ENCODE assay signal across 23 cellular contexts in the genomic region with DNA sequence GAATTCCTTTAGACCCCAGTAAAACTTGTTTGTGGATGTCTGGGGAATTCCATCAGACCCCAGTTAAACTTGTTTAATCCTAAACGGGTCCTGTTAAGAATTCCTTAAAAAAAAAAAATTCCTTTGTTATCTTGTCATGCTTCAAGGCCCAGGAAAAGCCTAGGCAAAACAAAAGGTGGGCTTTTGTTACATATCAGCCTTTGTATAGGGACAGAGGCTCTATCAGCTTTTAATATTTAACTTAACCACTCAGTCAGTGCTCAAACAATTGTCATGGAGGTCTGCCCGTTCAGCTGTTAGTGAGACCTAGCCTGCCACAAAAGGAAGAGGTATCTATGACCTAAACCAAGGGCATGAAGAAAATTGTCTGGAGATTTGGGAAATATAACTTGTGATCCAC. TPM values are rescaled to one million over a fixed set of nuclear protein-coding genes. Genes with fewer than 3 reads are reported as not detected.
DNase-seq lines count a peak whose midpoint lies in the region; ATAC-seq, FAIRE-seq and TF ChIP-seq lines count a peak whose summit lies in the region.
"Had no signal": no experiment of that assay in that cellular context is flagged by ENCODE, and none has a peak within 500 bp of the region (broad histone marks: within the 10 kb centered on the region; RNA-seq: fewer than 3 reads in every experiment).

No MANE protein-coding gene starts in this region.

- H3F3A ChIP-seq in GM23338 (replicated peaks; ENCODE audit: low read depth): no peaks in the 10 kb centered on the region

- H2BK12ac ChIP-seq in trophoblast cell (ENCODE audit: low read length): peak overlapping the region; percentile 11

- H3K23ac ChIP-seq in trophoblast cell (ENCODE audit: low read length): no peak overlapping the region

- no peak for DNase-seq in A549 (ENCODE audit: low read depth in 1 of 2, low spot score in 1 of 2)
- no peak for DNase-seq in GM23338 (ENCODE audit: low spot score)
- DNase-seq in endodermal cell: no peak
- DNase-seq in trophoblast cell: no peak
- no peak for DNase-seq in C1 segment of cervical spinal cord (lab: John Stamatoyannopoulos, UW)
- no peak for DNase-seq in GM20000 (ENCODE audit: low spot score)
- no peak for DNase-seq in NCI-H146 (lab: John Stamatoyannopoulos, UW)
- DNase-seq: CD4-positive, alpha-beta memory T cell; COR-L47; HCEC 1CT; NCI-H1048; NCI-H1417; NCI-H1694 treated with DMSO at 0.1 percent for 48 hours; NCI-H2081; NCI-H2171; NCI-H226; NCI-H510A; NCI-H69; SHP77 treated with DMSO at 0.1 percent for 48 hours had no signal

- peaks cover 7% of the 10 kb centered on the region; the same call in 2 of the 3 replicates for H3K4me1 Mint-ChIP-seq in GM23338
- peaks cover 17% of the 10 kb centered on the region for H3K4me1 Mint-ChIP-seq in endodermal cell
- H3K4me1 Mint-ChIP-seq: CD4-positive, alpha-beta memory T cell had no signal

- no peak overlapping the region for H3K18ac ChIP-seq in trophoblast cell (ENCODE audit: low read length)

- H3K4me3 ChIP-seq in A549 (no peak overlapping the region), GM23338 (no peak overlapping the region), endodermal cell (ENCODE audit: low read length) (peak overlapping the region; percentile 32), trophoblast cell (ENCODE audit: low read depth, low read length) (no peak overlapping the region)
- H3K4me3 ChIP-seq: BLaER1 treated with 17β-estradiol and CSF1 and Interleukin-3, amounts not matched to agents 10 nM and 100 nM had no signal

- CTCF ChIA-PET in A549 (lab: Yijun Ruan, JAX): no interaction called here

- H3K9me3 Mint-ChIP-seq in GM23338: no peaks in the 10 kb centered on the region
- no peaks in the 10 kb centered on the region for H3K9me3 Mint-ChIP-seq in endodermal cell

- H3K4ac ChIP-seq in trophoblast cell (ENCODE audit: low read depth, low read length): no peak overlapping the region

- no peak overlapping the region for H2BK120ac ChIP-seq in trophoblast cell (ENCODE audit: insufficient read depth, low read length, poor library complexity)

- WGBS in A549 (ENCODE audit: missing lambda C conversion rate): 10% methylated on average over 2 of the region's 2 CpGs
- 7 to 24% methylated on average over 2 of the region's 2 CpGs for WGBS in endodermal cell (ENCODE audit: insufficient coverage in 1 of 2, insufficient read length in 1 of 2), 2 experiments
- no CpG with 5 or more reads among the region's 2 CpGs for WGBS in trophoblast cell (ENCODE audit: extremely low coverage, insufficient coverage, insufficient read length)

- no peak for TF ChIP-seq POLR2A in A549 (IDR thresholded peaks at IDR 0.05; ENCODE audit: low read length)

- peak overlapping the region; percentile 51 for H4K91ac ChIP-seq in trophoblast cell (ENCODE audit: low read depth, low read length)

- H3K27me3 ChIP-seq in GM23338 (ENCODE audit: insufficient read depth) (no peaks in the 10 kb centered on the region), endodermal cell (ENCODE audit: control insufficient read depth, insufficient read depth, low read length, poor library complexity, severe bottlenecking) (no peaks in the 10 kb centered on the region), trophoblast cell (ENCODE audit: insufficient read depth, low read length) (no peaks in the 10 kb centered on the region)
- H3K27me3 ChIP-seq: BLaER1 treated with 17β-estradiol and CSF1 and Interleukin-3, amounts not matched to agents 10 nM and 100 nM had no signal

- POLR2A ChIA-PET in A549 (lab: Yijun Ruan, JAX): no interaction called here

- H4K20me1 ChIP-seq in GM23338 (replicated peaks; ENCODE audit: insufficient read depth): no peaks in the 10 kb centered on the region
- H4K20me1 ChIP-seq: BLaER1 treated with 17β-estradiol and CSF1 and Interleukin-3, amounts not matched to agents 10 nM and 100 nM had no signal

- H3K27ac ChIP-seq in A549 (peak overlapping the region in 1 of 2 experiments; percentile 63; a peak in 3 of 6 replicates), GM23338 (ENCODE audit: low read depth) (no peak overlapping the region), endodermal cell (ENCODE audit: low read depth, low read length) (no peak overlapping the region), trophoblast cell (ENCODE audit: low read depth, low read length) (peak overlapping the region; percentile 4)
- H3K27ac ChIP-seq: BLaER1 treated with 17β-estradiol and CSF1 and Interleukin-3, amounts not matched to agents 10 nM and 100 nM had no signal

- H3K9me2 ChIP-seq in GM23338 (ENCODE audit: insufficient read depth): peaks cover 3% of the 10 kb centered on the region

- no peak for TF ChIP-seq RAD21 in A549 (conservative IDR thresholded peaks at IDR 0.05 in 1 of 2, IDR thresholded peaks at IDR 0.05 in 1 of 2)

- H3K27ac Mint-ChIP-seq in GM23338 (no peak overlapping the region), endodermal cell (peak overlapping the region; percentile 89)
- H3K27ac Mint-ChIP-seq: CD4-positive, alpha-beta memory T cell had no signal

- H3K14ac ChIP-seq in trophoblast cell (ENCODE audit: low read length): no peak overlapping the region

- TF ChIP-seq EP300 in A549 (IDR thresholded peaks at IDR 0.05): no peak

- H3K9ac ChIP-seq in endodermal cell (ENCODE audit: extremely low read depth, low read length, poor library complexity, severe bottlenecking) (no peak overlapping the region), trophoblast cell (ENCODE audit: low read length) (no peak overlapping the region)
- H3K9ac ChIP-seq: BLaER1 treated with 17β-estradiol and CSF1 and Interleukin-3, amounts not matched to agents 10 nM and 100 nM had no signal

- H3K36me3 ChIP-seq in GM23338 (ENCODE audit: insufficient read depth): no peaks in the 10 kb centered on the region
- no peaks in the 10 kb centered on the region for H3K36me3 ChIP-seq in endodermal cell (ENCODE audit: control insufficient read depth, insufficient read depth, low read length)
- H3K36me3 ChIP-seq in trophoblast cell (ENCODE audit: control insufficient read depth in 1 of 2, insufficient read depth in 2 of 2, low read length in 2 of 2): no peaks in the 10 kb centered on the region
- H3K36me3 ChIP-seq: BLaER1 treated with 17β-estradiol and CSF1 and Interleukin-3, amounts not matched to agents 10 nM and 100 nM had no signal

- H2AFZ ChIP-seq in GM23338 (peak overlapping the region; percentile 70; the same call in 1 of the 2 replicates), trophoblast cell (ENCODE audit: insufficient read depth, low read length, poor library complexity) (no peak overlapping the region)

- H2AK5ac ChIP-seq in trophoblast cell (ENCODE audit: low read length): no peak overlapping the region

- H3K4me1 ChIP-seq in A549 (peaks cover 13% of the 10 kb centered on the region; the same call in 2 of the 3 replicates), GM23338 (ENCODE audit: insufficient read depth) (peaks cover 7% of the 10 kb centered on the region), endodermal cell (ENCODE audit: control insufficient read depth, insufficient read depth, low read length) (peaks cover 6% of the 10 kb centered on the region), trophoblast cell (ENCODE audit: control insufficient read depth in 1 of 2, insufficient read depth in 2 of 2, low read length in 2 of 2) (peaks cover 4 to 6% of the 10 kb centered on the region in 2 experiments)

- no peak overlapping the region for H3K4me2 ChIP-seq in A549
- H3K4me2 ChIP-seq in GM23338: no peak overlapping the region
- no peak overlapping the region for H3K4me2 ChIP-seq in trophoblast cell (ENCODE audit: low read length)
- H3K4me2 ChIP-seq: BLaER1 treated with 17β-estradiol and CSF1 and Interleukin-3, amounts not matched to agents 10 nM and 100 nM had no signal

- H3K79me1 ChIP-seq in trophoblast cell (ENCODE audit: low read length): peaks cover 2% of the 10 kb centered on the region

- no peak overlapping the region for H3K4me3 Mint-ChIP-seq in GM23338
- H3K4me3 Mint-ChIP-seq in endodermal cell: no peak overlapping the region
- H3K4me3 Mint-ChIP-seq: CD4-positive, alpha-beta memory T cell had no signal

- H3K79me2 ChIP-seq in GM23338 (replicated peaks; ENCODE audit: insufficient read depth): no peaks in the 10 kb centered on the region
- no peaks in the 10 kb centered on the region for H3K79me2 ChIP-seq in trophoblast cell (ENCODE audit: control insufficient read depth, insufficient read depth, low read length, poor library complexity)

- no peak for TF ChIP-seq CTCF in A549 (IDR thresholded peaks at IDR 0.05)
- no peak for TF ChIP-seq CTCF in GM23338 (conservative IDR thresholded peaks at IDR 0.05; ENCODE audit: low read depth in 2 of 2)
- no peak for TF ChIP-seq CTCF in endodermal cell (conservative IDR thresholded peaks at IDR 0.05)
- TF ChIP-seq CTCF in GM20000 (IDR thresholded peaks at IDR 0.05; ENCODE audit: extremely low read depth, missing control alignments): no peak

- H3K27me3 Mint-ChIP-seq in GM23338 (ENCODE audit: insufficient read depth, low read depth, poor library complexity) (no peaks in the 10 kb centered on the region), endodermal cell (ENCODE audit: insufficient read depth) (peaks cover 3% of the 10 kb centered on the region)

- ATAC-seq in A549 (peak in 1 of 2 experiments; percentile 70; a peak in 3 of 6 replicates), GM23338 (peak; percentile 28; the same call in 2 of the 3 replicates)
- ATAC-seq: Panc1 had no signal

- H3K36me3 Mint-ChIP-seq in GM23338 (ENCODE audit: low read depth): no peaks in the 10 kb centered on the region
- H3K36me3 Mint-ChIP-seq in endodermal cell (ENCODE audit: low read depth): no peaks in the 10 kb centered on the region
- H3K36me3 Mint-ChIP-seq: CD4-positive, alpha-beta memory T cell had no signal

- no peaks in the 10 kb centered on the region for H3K9me3 ChIP-seq in A549
- peaks cover 12% of the 10 kb centered on the region for H3K9me3 ChIP-seq in endodermal cell (ENCODE audit: control insufficient read depth, low read length)
- no peaks in the 10 kb centered on the region for H3K9me3 ChIP-seq in trophoblast cell (ENCODE audit: insufficient read depth, low read depth, low read length)
- H3K9me3 ChIP-seq: BLaER1 treated with 17β-estradiol and CSF1 and Interleukin-3, amounts not matched to agents 10 nM and 100 nM had no signal

- no peak overlapping the region for H2BK5ac ChIP-seq in trophoblast cell (ENCODE audit: low read depth, low read length, poor library complexity)

- H4K12ac ChIP-seq in trophoblast cell (ENCODE audit: low read depth, low read length): no peak overlapping the region

- no peak overlapping the region for H4K8ac ChIP-seq in trophoblast cell (ENCODE audit: low read depth, low read length)

- FAIRE-seq in A549 (lab: Jason Lieb, UNC): no peak
- FAIRE-seq: GM18507 had no signal

RNA-seq across cellular contexts. Expression of gene SLC22A1, which starts 53.1 kb away (rescaled TPM):
- polyA plus RNA-seq in A549 (2011; rRNA removed): 0.87 and 2.1 TPM in 2 replicates
- polyA plus RNA-seq in A549 (2012; cell fraction: cytosol; rRNA removed): 0.79 and 0.93 TPM in 2 replicates
- polyA plus RNA-seq in A549 (2012; cell fraction: nucleus; rRNA removed): 1.2 and 1.3 TPM in 2 replicates
- 1.6 to 2.1 TPM (median 1.7 TPM) in 3 replicates for polyA plus RNA-seq in A549 (2017; fragmentation: RNase III; extraction: RNeasy Plus Mini Kit Qiagen cat#74134 plus additional on column Dnase treatment)
- 0.44 and 2.1 TPM in 2 replicates for polyA minus RNA-seq in A549 (2011; rRNA and poly(A)+ RNA removed)
- total RNA-seq in GM23338 (2014; rRNA removed; shearing (Covaris generic)): 0.10 TPM in 1 of 2 replicates, not detected in the other
- polyA plus RNA-seq in GM23338 (2016; fragmentation: Nextera tagmentation; extraction: Ambion mirVana): 0.59 and 0.65 TPM in 2 replicates
- 1 to 10 TPM in 1 of 2 donors, not detected in 1; 1.0 TPM for total RNA-seq in endodermal cell
- polyA plus RNA-seq in endodermal cell (2013, experiment 1 of 2): not detected
- 0.17 TPM for polyA plus RNA-seq in endodermal cell (2013, experiment 2 of 2)
- 1.1 and 1.2 TPM in 2 replicates for polyA plus RNA-seq in trophoblast cell (2013)
- total RNA-seq: G401 had no signal
